9 cellular contexts compared by ENCODE assay signal in the genomic region with DNA sequence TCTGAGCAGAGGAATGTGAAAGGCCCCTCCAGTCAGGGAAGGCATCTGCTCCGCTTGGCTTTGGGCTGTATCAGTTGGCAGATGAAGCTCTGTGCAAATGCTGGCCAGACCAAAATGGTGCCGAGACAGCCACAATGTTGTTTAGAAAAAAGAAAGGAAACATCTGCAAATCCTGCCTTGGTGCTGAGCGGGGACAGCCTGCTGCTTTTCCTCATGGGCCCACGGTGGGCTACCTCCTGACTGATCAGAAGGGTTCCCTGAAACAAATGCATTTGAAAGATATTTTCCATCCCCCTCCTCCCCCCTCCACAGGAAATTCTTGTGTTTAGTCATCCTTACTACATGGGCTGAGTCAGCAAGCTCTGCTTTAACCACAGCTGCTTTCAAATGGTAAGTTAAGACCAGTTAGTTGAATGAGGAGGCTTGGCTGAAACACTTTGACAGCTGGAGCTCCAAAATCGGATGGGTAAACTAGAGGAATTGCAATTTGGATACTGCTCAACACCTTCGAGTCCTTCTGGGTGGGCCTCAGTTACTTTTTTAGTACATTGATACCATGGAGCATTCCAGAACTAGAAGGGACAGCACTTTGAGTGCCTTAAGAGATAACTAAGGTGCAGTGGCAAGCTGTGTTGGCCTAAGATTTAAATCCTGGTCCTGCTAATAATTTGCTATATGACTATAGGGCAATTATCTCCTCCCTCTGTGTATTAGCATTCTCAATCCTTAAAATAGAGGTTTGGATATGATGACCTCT. TPM values are rescaled to one million over a fixed set of nuclear protein-coding genes. Genes with fewer than 3 reads are reported as not detected.
A peak's percentile ranks its signal among the peaks of the same experiment; 100 is the strongest.
DNase-seq lines count a peak whose midpoint lies in the region; ATAC-seq and TF ChIP-seq lines count a peak whose summit lies in the region.
"Had no signal": no experiment of that assay in that cellular context is flagged by ENCODE, and none has a peak within 500 bp of the region (broad histone marks: within the 10 kb centered on the region; RNA-seq: fewer than 3 reads in every experiment).

No MANE protein-coding gene starts in this region.

- peaks cover 42% of the 10 kb centered on the region for H3K4me1 ChIP-seq in osteoblast (ENCODE audit: insufficient read depth, low read length)

- peak overlapping the region; percentile 54 for H2AFZ ChIP-seq in osteoblast (ENCODE audit: low read length)

- TF ChIP-seq CTCF in astrocyte of the spinal cord (IDR thresholded peaks at IDR 0.05; ENCODE audit: low read depth, low read length), result no peak
- no peak for TF ChIP-seq CTCF in osteoblast (IDR thresholded peaks at IDR 0.05; ENCODE audit: extremely low read depth, low read depth, low read length)

- peak; percentile 3 for DNase-seq in NCI-H82 (lab: John Stamatoyannopoulos, UW)
- no peak for DNase-seq in NCI-H82 treated with DMSO at 0.1 percent for 48 hours (lab: John Stamatoyannopoulos, UW; ENCODE audit: unreplicated experiment)
- peak; percentile 36 to 47 for DNase-seq in Kasumi-1 (lab: John Stamatoyannopoulos, UW)
- DNase-seq in astrocyte of the spinal cord (ENCODE audit: low read depth, low spot score), result peak; percentile 89
- peak; percentile 87 for DNase-seq in osteoblast (ENCODE audit: insufficient read length, low spot score, missing footprints)
- no peak for DNase-seq in ureter (ENCODE audit: low spot score)
- DNase-seq in NCI-H1417 treated with DMSO at 0.1 percent for 48 hours (lab: John Stamatoyannopoulos, UW), result no peak

- H3K4me3 ChIP-seq in astrocyte of the spinal cord (ENCODE audit: low read depth, low read length) (no peak overlapping the region), osteoblast (ENCODE audit: insufficient read depth, low read length) (peak overlapping the region; percentile 29)

- peak overlapping the region; percentile 63 for H3K4me2 ChIP-seq in osteoblast (ENCODE audit: insufficient read depth, low read length)

- H4K20me1 ChIP-seq in osteoblast (ENCODE audit: insufficient read depth, low read length), result no peaks in the 10 kb centered on the region

- peak; percentile 92 for ATAC-seq in GM21825 (IDR thresholded peaks at IDR 0.05; ENCODE audit: unreplicated experiment)

- no peaks in the 10 kb centered on the region for H3K27me3 ChIP-seq in osteoblast (ENCODE audit: insufficient read depth, low read length)

- H3K27ac ChIP-seq in osteoblast (ENCODE audit: low read depth, low read length), result peak overlapping the region; percentile 62

- H3K36me3 ChIP-seq in osteoblast (ENCODE audit: insufficient read depth, low read length), result no peaks in the 10 kb centered on the region

- H3K9me3 ChIP-seq in osteoblast (ENCODE audit: low read depth, low read length), result no peaks in the 10 kb centered on the region

- no peaks in the 10 kb centered on the region for H3K79me2 ChIP-seq in osteoblast (ENCODE audit: insufficient read depth, low read length)

- in situ Hi-C loops in astrocyte of the spinal cord (cut with HindIII; ENCODE audit: low sequenced_read_pairs), result no loop called here

RNA-seq across cellular contexts. Expression of gene PLAC1, which starts 36.0 kb away (rescaled TPM):
- total RNA-seq in osteoblast (not detected in 2 replicates), ureter (0.42 TPM)
- total RNA-seq: B cell had no signal

Comparison
In these comparisons a context has a peak if more than half of its experiments do, and no peak if none do; other contexts are left out.
1. DNase-seq: peak in NCI-H82 (single experiment), Kasumi-1 (2 of 2), astrocyte of the spinal cord (single experiment) and osteoblast (single experiment); none in NCI-H82 treated with DMSO at 0.1 percent for 48 hours (single experiment), ureter (single experiment) and NCI-H1417 treated with DMSO at 0.1 percent for 48 hours (single experiment).